ENCODE assay signal across 11 cellular contexts in the genomic region with DNA sequence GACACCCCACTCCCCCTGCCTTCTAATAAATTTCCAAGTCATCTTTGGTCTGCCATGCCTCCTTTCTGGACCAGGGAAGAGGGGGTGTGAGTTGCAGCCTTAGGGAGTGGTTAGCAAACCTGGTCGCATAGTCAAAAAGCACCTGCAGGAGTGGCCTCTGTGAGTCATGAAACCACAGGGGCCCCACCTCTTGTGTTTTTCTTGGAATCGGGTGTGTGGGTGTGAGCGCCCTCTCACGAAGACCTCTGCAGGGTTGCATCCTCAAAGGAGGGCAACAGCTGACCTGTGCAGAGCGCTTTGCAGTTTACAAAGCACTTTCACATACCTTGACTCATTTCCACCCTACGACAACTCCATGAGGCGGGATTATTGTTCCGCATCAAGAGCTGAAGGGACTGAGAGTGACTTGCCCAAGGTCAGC. TPM values are rescaled to one million over a fixed set of nuclear protein-coding genes. Genes with fewer than 3 reads are reported as not detected.
DNase-seq lines count a peak whose midpoint lies in the region; ATAC-seq lines count a peak whose summit lies in the region.
"Had no signal": no experiment of that assay in that cellular context is flagged by ENCODE, and none has a peak within 500 bp of the region (broad histone marks: within the 10 kb centered on the region; RNA-seq: fewer than 3 reads in every experiment).

No MANE protein-coding gene starts in this region.

- H3K36me3 ChIP-seq in CD4-positive, alpha-beta memory T cell (ENCODE audit: insufficient read depth, low read length): no peaks in the 10 kb centered on the region

- peak overlapping the region; percentile 83 to 95 (median 93) for H3K27ac Mint-ChIP-seq in CD4-positive, alpha-beta memory T cell
- H3K27ac Mint-ChIP-seq in activated CD8-positive, alpha-beta T cell treated with anti-CD3 and anti-CD28 coated beads, Interleukin-2, amount 10 ng/mL, durations not matched to agents 7 days and 5 days: peak overlapping the region; percentile 94

- H3K4me3 ChIP-seq in CD4-positive, alpha-beta memory T cell (ENCODE audit: low read length in 2 of 2): peak overlapping the region in 1 of 2 donors; percentile 15

- intact Hi-C loops in CD4-positive, alpha-beta memory T cell (cut with micrococcal nuclease): loop anchor here (2.0 kb wide), 4 partner anchors 20 to 38 kb away; no protein-coding TSS in a partner anchor

- H3K27me3 Mint-ChIP-seq in CD4-positive, alpha-beta memory T cell: no peaks in the 10 kb centered on the region
- H3K27me3 Mint-ChIP-seq in activated CD8-positive, alpha-beta T cell treated with anti-CD3 and anti-CD28 coated beads, Interleukin-2, amount 10 ng/mL, durations not matched to agents 7 days and 5 days (ENCODE audit: low read depth): no peaks in the 10 kb centered on the region

- POLR2A ChIA-PET in CD4-positive, alpha-beta memory T cell (lab: Charles Lee; ENCODE audit: partially characterized antibody): interaction anchor here (0.6 to 2.5 kb wide), 10 partner anchors 9 to 211 kb away, joined by 3 to 11 read pairs (median 4); partner anchors contain the start of gene TNFSF8
- POLR2A ChIA-PET in activated CD8-positive, alpha-beta T cell treated with anti-CD3 and anti-CD28 coated beads, Interleukin-2, amount 10 ng/mL, durations not matched to agents 7 days and 5 days (lab: Charles Lee): interaction anchor here (0.6 to 4.0 kb wide), 10 partner anchors 17 to 210 kb away, joined by 3 to 55 read pairs (median 4); partner anchors contain the start of gene TNFSF8

- H3K4me1 Mint-ChIP-seq in CD4-positive, alpha-beta memory T cell: peaks cover 38 to 57% (median 45%) of the 10 kb centered on the region in 4 donors
- peaks cover 88% of the 10 kb centered on the region for H3K4me1 Mint-ChIP-seq in activated CD8-positive, alpha-beta T cell treated with anti-CD3 and anti-CD28 coated beads, Interleukin-2, amount 10 ng/mL, durations not matched to agents 7 days and 5 days (ENCODE audit: low read depth)

- H3K27me3 ChIP-seq in CD4-positive, alpha-beta memory T cell (ENCODE audit: insufficient read depth, low read length): no peaks in the 10 kb centered on the region

- peak overlapping the region; percentile 46 for H3K27ac ChIP-seq in CD4-positive, alpha-beta memory T cell (ENCODE audit: low read depth, low read length)
- H3K27ac ChIP-seq in substantia nigra (ENCODE audit: low read depth, low read length, poor library complexity, severe bottlenecking): no peak overlapping the region

- H3K36me3 Mint-ChIP-seq in CD4-positive, alpha-beta memory T cell: no peaks in the 10 kb centered on the region
- H3K36me3 Mint-ChIP-seq in activated CD8-positive, alpha-beta T cell treated with anti-CD3 and anti-CD28 coated beads, Interleukin-2, amount 10 ng/mL, durations not matched to agents 7 days and 5 days (ENCODE audit: low read depth): peaks cover 71% of the 10 kb centered on the region

- no peaks in the 10 kb centered on the region for H3K9me3 ChIP-seq in CD4-positive, alpha-beta memory T cell (ENCODE audit: control insufficient read depth in 1 of 2, low read length in 2 of 2)

- H3K4me3 Mint-ChIP-seq in CD4-positive, alpha-beta memory T cell: peak overlapping the region in 7 of 8 donors; percentile 53 to 82 (median 61)
- H3K4me3 Mint-ChIP-seq in activated CD8-positive, alpha-beta T cell treated with anti-CD3 and anti-CD28 coated beads, Interleukin-2, amount 10 ng/mL, durations not matched to agents 7 days and 5 days: peak overlapping the region; percentile 19

- peak; percentile 57 for ATAC-seq in HG02981 (IDR thresholded peaks at IDR 0.05; ENCODE audit: unreplicated experiment)
- ATAC-seq in activated CD8-positive, alpha-beta T cell treated with anti-CD3 and anti-CD28 coated beads, Interleukin-2, amount 10 ng/mL, durations not matched to agents 7 days and 5 days: peak; percentile 95

- CTCF ChIA-PET in CD4-positive, alpha-beta memory T cell (lab: Charles Lee; ENCODE audit: partially characterized antibody): interaction anchor here (0.8 to 2.4 kb wide), 10 partner anchors 11 to 296 kb away, joined by 3 to 11 read pairs (median 4); no protein-coding TSS in a partner anchor
- CTCF ChIA-PET in activated CD8-positive, alpha-beta T cell treated with anti-CD3 and anti-CD28 coated beads, Interleukin-2, amount 10 ng/mL, durations not matched to agents 7 days and 5 days (lab: Charles Lee): interaction anchor here (0.7 to 4.5 kb wide), 11 partner anchors 12 to 188 kb away, joined by 3 to 38 read pairs (median 3); partner anchors contain the start of gene TEX48

- peaks cover 0 to 3% (median 0%) of the 10 kb centered on the region in 8 donors for H3K9me3 Mint-ChIP-seq in CD4-positive, alpha-beta memory T cell
- peaks cover 18% of the 10 kb centered on the region for H3K9me3 Mint-ChIP-seq in activated CD8-positive, alpha-beta T cell treated with anti-CD3 and anti-CD28 coated beads, Interleukin-2, amount 10 ng/mL, durations not matched to agents 7 days and 5 days (ENCODE audit: insufficient read depth)

- H3K4me1 ChIP-seq in CD4-positive, alpha-beta memory T cell (ENCODE audit: insufficient read depth, low read length): peaks cover 47% of the 10 kb centered on the region

- DNase-seq in CD4-positive, alpha-beta memory T cell: peak; percentile 65 to 88 (median 77)
- peak; percentile 98 for DNase-seq in activated CD8-positive, alpha-beta T cell treated with anti-CD3 and anti-CD28 coated beads, Interleukin-2, amount 10 ng/mL, durations not matched to agents 7 days and 5 days
- DNase-seq in kidney tubule cell (ENCODE audit: low spot score) (peak; percentile 96), NCI-H446 treated with DMSO at 0.1 percent for 48 hours (lab: John Stamatoyannopoulos, UW) (no peak), NCI-H1048 (lab: John Stamatoyannopoulos, UW) (no peak), SK-N-DZ (ENCODE audit: low spot score) (no peak), substantia nigra (lab: John Stamatoyannopoulos, UW) (no peak)

RNA-seq across cellular contexts. Expression of gene TEX48, which starts 36.8 kb away (rescaled TPM):
- not detected for total RNA-seq in CD4-positive, alpha-beta memory T cell
- under 1 TPM in 1 of 2 donors, not detected in 1; 0.33 TPM for polyA plus RNA-seq in CD4-positive, alpha-beta memory T cell
- total RNA-seq in activated CD8-positive, alpha-beta T cell treated with anti-CD3 and anti-CD28 coated beads, Interleukin-2, amount 10 ng/mL, durations not matched to agents 7 days and 5 days: 1 to 10 TPM in 1 of 2 experiments, under 1 TPM in 1; 0.61 to 1.7 TPM
- polyA plus RNA-seq in SK-N-DZ (2014; cell fraction: cytosol; rRNA removed): not detected in 2 replicates
- not detected in 2 replicates for polyA plus RNA-seq in SK-N-DZ (2014; cell fraction: nucleus; rRNA removed)
- total RNA-seq: myocyte, SK-MEL-5 had no signal
- polyA plus RNA-seq: BJ had no signal

Comparison
In these comparisons a context has a peak if more than half of its experiments do, and no peak if none do; other contexts are left out.
1. DNase-seq: peak in CD4-positive, alpha-beta memory T cell (5 of 5), activated CD8-positive, alpha-beta T cell treated with anti-CD3 and anti-CD28 coated beads, Interleukin-2, amount 10 ng/mL, durations not matched to agents 7 days and 5 days (single experiment) and kidney tubule cell (single experiment); none in NCI-H446 treated with DMSO at 0.1 percent for 48 hours (single experiment), NCI-H1048 (single experiment), SK-N-DZ (single experiment) and substantia nigra (0 of 49).